11 cellular contexts compared by ENCODE assay signal in the genomic region with DNA sequence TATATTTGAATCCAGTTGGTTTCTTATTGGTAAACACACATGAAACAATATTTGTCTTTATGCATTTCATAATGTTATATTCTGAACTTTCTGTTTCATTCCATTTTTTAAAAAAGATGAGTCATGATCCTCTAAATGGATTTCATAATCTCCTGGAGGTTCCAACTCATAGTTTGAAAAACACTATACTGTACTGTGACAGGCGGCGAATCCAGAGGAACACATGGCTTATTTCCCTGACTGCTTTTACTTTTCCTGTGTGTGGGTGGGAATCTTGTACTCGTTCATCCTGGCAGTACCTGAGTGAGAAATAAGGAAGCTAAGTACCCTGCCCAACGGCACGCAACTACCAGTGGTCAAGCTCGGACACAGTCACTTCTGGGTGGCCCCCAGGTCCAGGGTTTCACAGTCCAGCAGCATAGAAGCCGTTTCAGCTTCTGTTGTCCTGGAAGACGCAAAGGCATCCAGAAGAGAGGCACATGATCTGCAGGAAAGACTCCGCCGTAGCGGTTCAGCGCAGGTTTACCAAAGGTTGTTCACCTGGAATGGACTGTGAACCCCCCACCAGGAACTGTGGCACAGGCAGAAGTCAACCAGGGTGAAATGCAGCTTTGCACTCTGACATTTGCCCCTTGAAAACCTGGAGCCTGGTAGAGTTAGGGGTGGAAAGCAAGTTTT.
A peak's percentile ranks its signal among the peaks of the same experiment; 100 is the strongest.
DNase-seq lines count a peak whose midpoint lies in the region; ATAC-seq and TF ChIP-seq lines count a peak whose summit lies in the region.
"Had no signal": no experiment of that assay in that cellular context is flagged by ENCODE, and none has a peak within 500 bp of the region (broad histone marks: within the 10 kb centered on the region; RNA-seq: fewer than 3 reads in every experiment).

No MANE protein-coding gene starts in this region.

- no peak for TF ChIP-seq POLR2A in adrenal gland (IDR thresholded peaks at IDR 0.05)

- H3K27me3 ChIP-seq in adrenal gland, result no peaks in the 10 kb centered on the region

- WGBS in adrenal gland, 4 donors, result 58 to 65% (median 61%) methylated on average over 11 to 12 of the region's 12 CpGs

- no peaks in the 10 kb centered on the region for H3K9me3 ChIP-seq in adrenal gland (replicated peaks in 1 of 3)
- H3K9me3 ChIP-seq: Caco-2 had no signal

- peak; percentile 62 for ATAC-seq in Right ventricle myocardium superior (ENCODE audit: poor library complexity)
- ATAC-seq in HG02970 (IDR thresholded peaks at IDR 0.05; ENCODE audit: low FRiP score, unreplicated experiment), result no peak

- DNase-seq in ELR (ENCODE audit: low read depth) (peak; percentile 73), adrenal gland (peak in 6 of 7 donors; percentile 30 to 60 (median 44)), Right ventricle myocardium superior (no peak), putamen (ENCODE audit: low spot score) (peak; percentile 74), HK-2 (ENCODE audit: unreplicated experiment) (no peak), NK-92 (lab: John Stamatoyannopoulos, UW; ENCODE audit: unreplicated experiment) (no peak)
- DNase-seq in stimulated activated CD4-positive, alpha-beta T cell treated with anti-CD3 and anti-CD28 coated beads, Interleukin-15, amount 100 ng/mL, for 24 hours, result no peak
- DNase-seq: activated effector memory CD4-positive, alpha-beta T cell treated with anti-CD3 and anti-CD28 coated beads, Interleukin-2, amount 50 U/mL, for 16 hours; Caco-2; NCI-H446 had no signal

- peaks cover 42 to 80% of the 10 kb centered on the region in 2 donors for H3K4me1 ChIP-seq in adrenal gland (replicated peaks in 1 of 2)

- peak overlapping the region in 1 of 4 donors; percentile 31 for H3K4me3 ChIP-seq in adrenal gland

- no peak for TF ChIP-seq CTCF in adrenal gland (IDR thresholded peaks at IDR 0.05)

- intact Hi-C loops in adrenal gland (cut with DNase I) (no loop called here), Right ventricle myocardium superior (cut with DNase I) (no loop called here)

- H3K36me3 ChIP-seq in adrenal gland (replicated peaks in 1 of 2), result no peaks in the 10 kb centered on the region

- H3K27ac ChIP-seq in adrenal gland, result peak overlapping the region in 4 of 5 donors; percentile 13 to 69 (median 47)

Comparison
In these comparisons a context has a peak if more than half of its experiments do, and no peak if none do; other contexts are left out.
1. DNase-seq: peak in ELR (single experiment), adrenal gland (6 of 7) and putamen (single experiment); none in Right ventricle myocardium superior (single experiment), stimulated activated CD4-positive, alpha-beta T cell treated with anti-CD3 and anti-CD28 coated beads, Interleukin-15, amount 100 ng/mL, for 24 hours (single experiment), HK-2 (single experiment) and NK-92 (single experiment).